11 cellular contexts compared by ENCODE assay signal in the genomic region with DNA sequence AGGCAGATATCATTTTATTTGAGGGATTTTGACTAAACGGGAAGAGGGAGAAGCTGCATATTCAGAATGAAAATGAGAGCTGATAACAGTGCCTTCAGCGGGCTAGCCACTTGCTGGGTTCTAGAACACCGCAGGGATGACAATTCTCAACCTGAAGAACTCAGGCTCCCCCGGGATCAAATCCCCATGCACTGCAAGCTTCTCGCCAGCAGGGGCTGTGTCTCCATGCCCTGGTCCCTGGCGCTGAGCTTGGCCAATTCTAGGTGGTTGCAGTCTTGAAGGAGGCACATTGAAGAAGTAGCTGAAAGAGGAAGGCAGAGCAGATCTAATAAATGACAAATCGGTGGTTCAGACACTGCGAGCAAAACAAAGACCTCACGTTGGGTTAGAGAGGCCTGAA.
DNase-seq lines count a peak whose midpoint lies in the region; ATAC-seq and TF ChIP-seq lines count a peak whose summit lies in the region.
"Had no signal": no experiment of that assay in that cellular context is flagged by ENCODE, and none has a peak within 500 bp of the region (broad histone marks: within the 10 kb centered on the region; RNA-seq: fewer than 3 reads in every experiment).

No MANE protein-coding gene starts in this region.

- no CpG with 5 or more reads among the region's 9 CpGs for WGBS in H9 (ENCODE audit: extremely low coverage, insufficient read length, low lambda C conversion rate)
- WGBS in mesendoderm (ENCODE audit: extremely low coverage, insufficient coverage, low lambda C conversion rate): no CpG with 5 or more reads among the region's 9 CpGs
- 68 to 69% methylated on average over 9 of the region's 9 CpGs for WGBS in heart right ventricle, 2 donors

- ATAC-seq in RWPE2 (ENCODE audit: low read depth): no peak
- ATAC-seq in GM21723 (IDR thresholded peaks at IDR 0.05; ENCODE audit: unreplicated experiment): no peak
- no peak for ATAC-seq in stimulated activated effector memory CD8-positive, alpha-beta T cell treated with anti-CD3 and anti-CD28 coated beads, Interleukin-12 subunit alpha, Interleukin-12 subunit beta, amount 100 ng/mL, for 72 hours
- no peak for ATAC-seq in heart right ventricle

- DNase-seq in DMS53 (lab: John Stamatoyannopoulos, UW) (peak; percentile 3), DMS53 treated with DMSO at 0.1 percent for 48 hours (lab: John Stamatoyannopoulos, UW; ENCODE audit: unreplicated experiment) (no peak), H9 (peak; percentile 65), RWPE2 (ENCODE audit: low spot score) (no peak), mesendoderm (peak; percentile 40), heart right ventricle (no peak)
- DNase-seq in stimulated activated effector memory CD8-positive, alpha-beta T cell treated with anti-CD3 and anti-CD28 coated beads, Interleukin-12 subunit alpha, Interleukin-12 subunit beta, amount 100 ng/mL, for 72 hours (ENCODE audit: low spot score in 2 of 2): no peak
- DNase-seq: naive B cell; stimulated activated CD4-positive, alpha-beta T cell treated with anti-CD3 and anti-CD28 coated beads, Interleukin-2, amount 100 ng/mL, for 48 hours; transverse colon had no signal

- no peaks in the 10 kb centered on the region for H3K79me1 ChIP-seq in H9 (ENCODE audit: insufficient read depth, low read depth, low read length, poor library complexity, severe bottlenecking)
- H3K79me1 ChIP-seq in mesendoderm (ENCODE audit: low read length): no peaks in the 10 kb centered on the region

- H2BK15ac ChIP-seq in H9 (ENCODE audit: low read depth, low read length) (no peak overlapping the region), mesendoderm (replicated peaks; ENCODE audit: low read depth) (no peak overlapping the region)

- H3K9me3 Mint-ChIP-seq in H9: peaks cover 4 to 7% of the 10 kb centered on the region in 2 experiments; a peak in 3 of 5 replicates
- peaks cover 3% of the 10 kb centered on the region for H3K9me3 Mint-ChIP-seq in stimulated activated effector memory CD8-positive, alpha-beta T cell treated with anti-CD3 and anti-CD28 coated beads, Interleukin-12 subunit alpha, Interleukin-12 subunit beta, amount 100 ng/mL, for 72 hours

- no peak overlapping the region for H3T11ph ChIP-seq in H9 (ENCODE audit: low read length)

- H3K27ac ChIP-seq in H9 (ENCODE audit: insufficient read length, low read depth, low read length) (no peak overlapping the region), RWPE2 (ENCODE audit: poor library complexity, severe bottlenecking) (no peak overlapping the region), mesendoderm (ENCODE audit: low read depth, low read length) (no peak overlapping the region), heart right ventricle (no peak overlapping the region)
- H3K27ac ChIP-seq: transverse colon had no signal

- H2BK5ac ChIP-seq in H9 (ENCODE audit: insufficient read length, low read length) (no peak overlapping the region), mesendoderm (ENCODE audit: low read length) (no peak overlapping the region)

- H3K4ac ChIP-seq in H9 (ENCODE audit: low read depth, low read length) (no peak overlapping the region), mesendoderm (ENCODE audit: low read depth, low read length) (no peak overlapping the region)

- intact Hi-C loops in heart right ventricle (cut with DNase I): no loop called here

- H3K23me2 ChIP-seq in H9 (ENCODE audit: insufficient read length, low read depth, low read length, poor library complexity, severe bottlenecking): no peaks in the 10 kb centered on the region

- peaks cover 29 to 30% of the 10 kb centered on the region in 2 experiments for H3K4me1 Mint-ChIP-seq in H9
- H3K4me1 Mint-ChIP-seq in stimulated activated effector memory CD8-positive, alpha-beta T cell treated with anti-CD3 and anti-CD28 coated beads, Interleukin-12 subunit alpha, Interleukin-12 subunit beta, amount 100 ng/mL, for 72 hours: peaks cover 13% of the 10 kb centered on the region
- H3K4me1 Mint-ChIP-seq: naive B cell had no signal

- peak overlapping the region in 1 of 3 experiments; percentile 36; a peak in 1 of 7 replicates for H3K27ac Mint-ChIP-seq in H9
- no peak overlapping the region for H3K27ac Mint-ChIP-seq in stimulated activated effector memory CD8-positive, alpha-beta T cell treated with anti-CD3 and anti-CD28 coated beads, Interleukin-12 subunit alpha, Interleukin-12 subunit beta, amount 100 ng/mL, for 72 hours

- no peaks in the 10 kb centered on the region for H3K9me3 ChIP-seq in H9 (ENCODE audit: control insufficient read depth, low read depth, low read length)
- no peaks in the 10 kb centered on the region for H3K9me3 ChIP-seq in RWPE2 (ENCODE audit: severe bottlenecking)
- no peaks in the 10 kb centered on the region for H3K9me3 ChIP-seq in heart right ventricle
- H3K9me3 ChIP-seq: transverse colon had no signal

- H3K79me2 ChIP-seq in H9 (ENCODE audit: insufficient read depth, low read length) (no peaks in the 10 kb centered on the region), mesendoderm (ENCODE audit: control insufficient read depth, insufficient read depth, low read length) (no peaks in the 10 kb centered on the region)

- H4K5ac ChIP-seq in H9 (ENCODE audit: insufficient read length, low read depth, low read length) (no peak overlapping the region), mesendoderm (ENCODE audit: low read length) (no peak overlapping the region)

- TF ChIP-seq CTCF in H9 (conservative IDR thresholded peaks at IDR 0.05) (peak; percentile 67), RWPE2 (IDR thresholded peaks at IDR 0.05; ENCODE audit: poor library complexity, severe bottlenecking) (peak; percentile 8), heart right ventricle (IDR thresholded peaks at IDR 0.05) (peak in 4 of 9 donors; percentile 11 to 26 (median 14))

- H3K9ac ChIP-seq in H9 (ENCODE audit: extremely low read depth, insufficient read length, low read length) (no peak overlapping the region), mesendoderm (ENCODE audit: low read length) (no peak overlapping the region)

- H3K36me3 Mint-ChIP-seq in H9 (ENCODE audit: insufficient read depth in 1 of 3, low read depth in 3 of 3): no peaks in the 10 kb centered on the region
- H3K36me3 Mint-ChIP-seq in stimulated activated effector memory CD8-positive, alpha-beta T cell treated with anti-CD3 and anti-CD28 coated beads, Interleukin-12 subunit alpha, Interleukin-12 subunit beta, amount 100 ng/mL, for 72 hours: peaks cover 6% of the 10 kb centered on the region
- H3K36me3 Mint-ChIP-seq: naive B cell had no signal

- no peak overlapping the region for H2BK12ac ChIP-seq in H9 (ENCODE audit: insufficient read length, low read depth, low read length)

- H4K8ac ChIP-seq in H9 (replicated peaks; ENCODE audit: insufficient read length, low read depth, low read length) (no peak overlapping the region), mesendoderm (ENCODE audit: low read depth, low read length) (no peak overlapping the region)

- H3K4me2 ChIP-seq in H9 (ENCODE audit: insufficient read depth, insufficient read length, low read length) (no peak overlapping the region), mesendoderm (ENCODE audit: low read length) (no peak overlapping the region)

- no peak overlapping the region for H3K4me3 Mint-ChIP-seq in H9
- no peak overlapping the region for H3K4me3 Mint-ChIP-seq in stimulated activated effector memory CD8-positive, alpha-beta T cell treated with anti-CD3 and anti-CD28 coated beads, Interleukin-12 subunit alpha, Interleukin-12 subunit beta, amount 100 ng/mL, for 72 hours

- H3K4me3 ChIP-seq in RWPE2 (ENCODE audit: severe bottlenecking) (no peak overlapping the region), mesendoderm (ENCODE audit: low read length) (no peak overlapping the region), heart right ventricle (no peak overlapping the region)
- H3K4me3 ChIP-seq: transverse colon had no signal

- H3K56ac ChIP-seq in H9 (ENCODE audit: insufficient read length, low read depth, low read length) (no peak overlapping the region), mesendoderm (ENCODE audit: low read length) (no peak overlapping the region)

- H3K27me3 ChIP-seq in H9 (ENCODE audit: insufficient read depth, low read length) (no peaks in the 10 kb centered on the region), RWPE2 (ENCODE audit: insufficient read depth, poor library complexity, severe bottlenecking) (no peaks in the 10 kb centered on the region), mesendoderm (ENCODE audit: insufficient read depth, low read length, poor library complexity) (no peaks in the 10 kb centered on the region), heart right ventricle (peaks cover 0 to 46% (median 25%) of the 10 kb centered on the region in 7 donors)
- H3K27me3 ChIP-seq: transverse colon had no signal

- no peak overlapping the region for H2BK20ac ChIP-seq in H9 (ENCODE audit: low read depth, low read length, poor library complexity, severe bottlenecking)

- H2AK5ac ChIP-seq in H9 (ENCODE audit: insufficient read length, low read length): no peak overlapping the region
- no peak overlapping the region for H2AK5ac ChIP-seq in mesendoderm (ENCODE audit: low read length)

- no peak overlapping the region for H3K18ac ChIP-seq in H9 (ENCODE audit: insufficient read length, low read depth, low read length)
- H3K18ac ChIP-seq in mesendoderm (ENCODE audit: low read length): no peak overlapping the region

- no peaks in the 10 kb centered on the region for H4K20me1 ChIP-seq in H9 (ENCODE audit: control insufficient read depth, insufficient read depth, insufficient read length)

- H3K36me3 ChIP-seq in RWPE2 (ENCODE audit: low read depth) (no peaks in the 10 kb centered on the region), mesendoderm (ENCODE audit: control insufficient read depth, insufficient read depth, low read length) (no peaks in the 10 kb centered on the region), heart right ventricle (no peaks in the 10 kb centered on the region)
- H3K36me3 ChIP-seq: transverse colon had no signal

- H2BK120ac ChIP-seq in H9 (ENCODE audit: low read depth, low read length, poor library complexity, severe bottlenecking): no peak overlapping the region
- no peak overlapping the region for H2BK120ac ChIP-seq in mesendoderm (ENCODE audit: low read depth, low read length)

- peaks cover 6% of the 10 kb centered on the region for H3K4me1 ChIP-seq in H9 (ENCODE audit: insufficient read depth, low read length)
- no peaks in the 10 kb centered on the region for H3K4me1 ChIP-seq in RWPE2 (ENCODE audit: insufficient read depth, poor library complexity, severe bottlenecking)
- no peaks in the 10 kb centered on the region for H3K4me1 ChIP-seq in mesendoderm (ENCODE audit: control insufficient read depth, low read depth, low read length)
- peaks cover 0 to under 1% (median 0%) of the 10 kb centered on the region in 9 donors for H3K4me1 ChIP-seq in heart right ventricle
- H3K4me1 ChIP-seq: transverse colon had no signal

- no peak overlapping the region for H4K91ac ChIP-seq in H9 (ENCODE audit: insufficient read length, low read depth, low read length)

- no peak overlapping the region for H3K23ac ChIP-seq in H9 (ENCODE audit: insufficient read length, low read depth, low read length)
- no peak overlapping the region for H3K23ac ChIP-seq in mesendoderm (ENCODE audit: low read length)

- H2AFZ ChIP-seq in H9 (ENCODE audit: low read length): no peak overlapping the region

- H3K27me3 Mint-ChIP-seq in H9 (ENCODE audit: low read depth): peaks cover 4% of the 10 kb centered on the region

- no peak overlapping the region for H3K14ac ChIP-seq in H9 (ENCODE audit: insufficient read depth, low read length)

Comparison
In these comparisons a context has a peak if more than half of its experiments do, and no peak if none do; other contexts are left out.
1. DNase-seq: peak in DMS53 (single experiment), H9 (single experiment) and mesendoderm (single experiment); none in DMS53 treated with DMSO at 0.1 percent for 48 hours (single experiment), RWPE2 (single experiment), stimulated activated effector memory CD8-positive, alpha-beta T cell treated with anti-CD3 and anti-CD28 coated beads, Interleukin-12 subunit alpha, Interleukin-12 subunit beta, amount 100 ng/mL, for 72 hours (0 of 2) and heart right ventricle (0 of 2).